In the genomic region with DNA sequence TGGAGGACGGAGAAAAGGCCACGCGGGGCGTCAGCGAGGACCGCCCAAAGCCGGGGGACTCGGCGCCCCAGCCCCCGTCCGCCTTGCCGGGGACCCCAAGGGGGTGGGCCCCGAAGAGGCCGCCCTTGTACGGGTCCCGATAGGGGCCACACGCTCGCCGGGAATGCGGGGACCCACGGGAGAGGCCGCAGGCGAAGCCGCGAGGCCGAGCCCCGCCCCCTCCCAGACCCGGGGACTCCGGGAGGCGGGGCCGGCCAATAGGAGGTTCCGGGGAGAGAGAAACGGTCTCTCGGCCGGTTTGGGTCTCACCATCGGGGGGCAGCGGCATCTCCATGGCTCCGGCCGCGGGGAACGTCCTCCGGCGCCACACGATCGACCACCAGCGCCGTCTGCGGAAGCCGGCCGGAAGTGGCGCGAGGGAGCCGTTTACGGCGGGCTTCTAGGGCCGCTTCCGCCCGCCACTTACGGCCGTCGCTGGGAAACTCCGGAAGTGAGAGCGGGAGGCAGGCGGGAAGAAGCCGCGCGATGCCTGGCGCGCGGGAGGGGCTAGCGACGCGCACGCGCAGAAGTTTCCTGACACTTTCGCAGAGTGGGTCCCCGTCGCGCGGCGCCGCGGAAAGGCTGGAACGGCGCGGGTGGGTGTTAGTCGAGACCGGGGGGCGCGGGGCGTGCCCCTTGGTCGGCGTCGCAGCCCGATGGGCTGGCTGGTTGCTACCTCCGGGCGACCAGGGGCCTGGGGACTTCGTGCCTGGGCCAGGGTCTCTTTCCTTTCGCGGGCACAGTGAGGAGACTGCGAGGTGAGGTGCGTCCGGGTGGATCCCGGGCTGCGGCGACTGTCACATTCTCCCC, we compare ENCODE assay signal across 8 cellular contexts. TPM values are rescaled to one million over a fixed set of nuclear protein-coding genes. Genes with fewer than 3 reads are reported as not detected.
DNase-seq lines count a peak whose midpoint lies in the region; FAIRE-seq and TF ChIP-seq lines count a peak whose summit lies in the region.

A gene with protein sequence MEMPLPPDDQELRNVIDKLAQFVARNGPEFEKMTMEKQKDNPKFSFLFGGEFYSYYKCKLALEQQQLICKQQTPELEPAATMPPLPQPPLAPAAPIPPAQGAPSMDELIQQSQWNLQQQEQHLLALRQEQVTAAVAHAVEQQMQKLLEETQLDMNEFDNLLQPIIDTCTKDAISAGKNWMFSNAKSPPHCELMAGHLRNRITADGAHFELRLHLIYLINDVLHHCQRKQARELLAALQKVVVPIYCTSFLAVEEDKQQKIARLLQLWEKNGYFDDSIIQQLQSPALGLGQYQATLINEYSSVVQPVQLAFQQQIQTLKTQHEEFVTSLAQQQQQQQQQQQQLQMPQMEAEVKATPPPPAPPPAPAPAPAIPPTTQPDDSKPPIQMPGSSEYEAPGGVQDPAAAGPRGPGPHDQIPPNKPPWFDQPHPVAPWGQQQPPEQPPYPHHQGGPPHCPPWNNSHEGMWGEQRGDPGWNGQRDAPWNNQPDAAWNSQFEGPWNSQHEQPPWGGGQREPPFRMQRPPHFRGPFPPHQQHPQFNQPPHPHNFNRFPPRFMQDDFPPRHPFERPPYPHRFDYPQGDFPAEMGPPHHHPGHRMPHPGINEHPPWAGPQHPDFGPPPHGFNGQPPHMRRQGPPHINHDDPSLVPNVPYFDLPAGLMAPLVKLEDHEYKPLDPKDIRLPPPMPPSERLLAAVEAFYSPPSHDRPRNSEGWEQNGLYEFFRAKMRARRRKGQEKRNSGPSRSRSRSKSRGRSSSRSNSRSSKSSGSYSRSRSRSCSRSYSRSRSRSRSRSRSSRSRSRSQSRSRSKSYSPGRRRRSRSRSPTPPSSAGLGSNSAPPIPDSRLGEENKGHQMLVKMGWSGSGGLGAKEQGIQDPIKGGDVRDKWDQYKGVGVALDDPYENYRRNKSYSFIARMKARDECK (minus strand): TSS at position 393 of the 849 bp plus-strand sequence. CDS start 59 bp downstream, at position 334.

- no peak for FAIRE-seq in frontal cortex (lab: Jason Lieb, UNC)

- no peak within 1 kb of the TSS for H2BK12ac ChIP-seq in neuronal stem cell (ENCODE audit: low read length)

- peak within 1 kb of the TSS; percentile 28 for H2BK120ac ChIP-seq in neuronal stem cell (ENCODE audit: low read depth, low read length)

- no peak within 1 kb of the TSS for H3K4ac ChIP-seq in neuronal stem cell (ENCODE audit: low read length)

- H3K27me3 ChIP-seq in neuronal stem cell (ENCODE audit: control insufficient read depth in 3 of 3, insufficient read depth in 3 of 3, low read depth in 1 of 3, low read length in 3 of 3): no peaks in the 10 kb centered on the region
- no peaks in the 10 kb centered on the region for H3K27me3 ChIP-seq in subcutaneous abdominal adipose tissue (ENCODE audit: control insufficient read depth in 5 of 5, insufficient read depth in 4 of 5, low read length in 5 of 5)

- H3K27ac ChIP-seq in neuronal stem cell (replicated peaks; ENCODE audit: low read length): peak within 1 kb of the TSS; percentile 77
- peak within 1 kb of the TSS; percentile 81 for H3K27ac ChIP-seq in subcutaneous abdominal adipose tissue (ENCODE audit: low read depth, low read length)

- H3K4me2 ChIP-seq in neuronal stem cell (ENCODE audit: insufficient read depth, low read length, poor library complexity, severe bottlenecking): peak within 1 kb of the TSS; percentile 86

- H3K9ac ChIP-seq in neuronal stem cell (ENCODE audit: low read depth, low read length, poor library complexity) (peak within 1 kb of the TSS; percentile 93), subcutaneous abdominal adipose tissue (ENCODE audit: low read length in 5 of 5) (peak within 1 kb of the TSS; percentile 84 to 97 (median 90))

- peaks cover 15 to 43% of the 10 kb centered on the region in 2 donors for H3K36me3 ChIP-seq in neuronal stem cell (replicated peaks in 1 of 2; ENCODE audit: control insufficient read depth in 2 of 2, insufficient read depth in 2 of 2, low read length in 2 of 2)
- H3K36me3 ChIP-seq in subcutaneous abdominal adipose tissue (ENCODE audit: control insufficient read depth in 5 of 5, insufficient read depth in 5 of 5, low read length in 5 of 5): peaks cover 0 to 23% (median 13%) of the 10 kb centered on the region in 5 donors

- peak within 1 kb of the TSS; percentile 82 for H3K14ac ChIP-seq in neuronal stem cell (ENCODE audit: low read length)

- WGBS in neuronal stem cell (ENCODE audit: extremely low coverage in 2 of 2, insufficient read length in 2 of 2, insufficient replicate concordance in 1 of 2), 2 donors: no CpG with 5 or more reads among the region's 106 CpGs

- H3K4me3 ChIP-seq in HFF-Myc (replicated peaks; ENCODE audit: low read depth, low read length) (peak within 1 kb of the TSS; percentile 99), neuronal stem cell (ENCODE audit: low read length in 2 of 2) (peak within 1 kb of the TSS; percentile 84 to 98), subcutaneous abdominal adipose tissue (ENCODE audit: low read depth in 1 of 5, low read length in 5 of 5) (peak within 1 kb of the TSS; percentile 87 to 96 (median 92))

- peak within 1 kb of the TSS; percentile 99 for H3K18ac ChIP-seq in neuronal stem cell (ENCODE audit: low read length)

- DNase-seq in GM03348 (ENCODE audit: low spot score) (peak; percentile 99), HFF-Myc (ENCODE audit: extremely low read depth, low read depth) (peak; percentile 72), NAMALWA (ENCODE audit: low spot score) (peak; percentile 96), SK-MEL-5 (ENCODE audit: low read depth, low spot score) (peak; percentile 90), frontal cortex (ENCODE audit: low spot score in 2 of 2) (peak; percentile 96 to 97), neuronal stem cell (ENCODE audit: low spot score) (peak; percentile 95)
- DNase-seq in activated naive CD4-positive, alpha-beta T cell treated with Interleukin-2 at 50 U/mL for 16 hours: peak; percentile 95

- peak within 1 kb of the TSS; percentile 82 for H2BK5ac ChIP-seq in neuronal stem cell (ENCODE audit: low read length)

- peak within 1 kb of the TSS; percentile 83 for H2AK5ac ChIP-seq in neuronal stem cell (ENCODE audit: low read depth, low read length)

- in situ Hi-C loops in SK-MEL-5 (cut with HindIII; ENCODE audit: low pct_unique_long_range_greater_than_20kb, low sequenced_read_pairs): no loop called here

- H3K9me3 ChIP-seq in neuronal stem cell (replicated peaks in 1 of 2; ENCODE audit: control insufficient read depth in 2 of 2, insufficient read depth in 1 of 2, low read depth in 1 of 2, low read length in 2 of 2) (peaks cover 0 to 3% of the 10 kb centered on the region in 2 donors), subcutaneous abdominal adipose tissue (ENCODE audit: control insufficient read depth in 5 of 5, low read length in 5 of 5) (no peaks in the 10 kb centered on the region)

- peak within 1 kb of the TSS; percentile 91 for H3K23ac ChIP-seq in neuronal stem cell (ENCODE audit: low read depth, low read length, poor library complexity)

- no peak within 1 kb of the TSS for H4K8ac ChIP-seq in neuronal stem cell (ENCODE audit: low read depth, low read length)

- peaks cover 2% of the 10 kb centered on the region in 2 donors for H3K4me1 ChIP-seq in neuronal stem cell (ENCODE audit: control insufficient read depth in 2 of 2, insufficient read depth in 1 of 2, low read depth in 1 of 2, low read length in 2 of 2)
- peaks cover 5 to 36% (median 34%) of the 10 kb centered on the region in 5 donors for H3K4me1 ChIP-seq in subcutaneous abdominal adipose tissue (ENCODE audit: control insufficient read depth in 5 of 5, insufficient read depth in 5 of 5, low read length in 5 of 5)

- no peak within 1 kb of the TSS for H4K91ac ChIP-seq in neuronal stem cell (ENCODE audit: low read depth, low read length, poor library complexity)

- no peak within 1 kb of the TSS for H2BK15ac ChIP-seq in neuronal stem cell (ENCODE audit: low read length)

- TF ChIP-seq CTCF in HFF-Myc (IDR thresholded peaks at IDR 0.05; ENCODE audit: low read depth, low read length, missing control alignments): no peak

- H2AFZ ChIP-seq in neuronal stem cell (ENCODE audit: low read length): peak within 1 kb of the TSS; percentile 98

- H3K79me1 ChIP-seq in neuronal stem cell (ENCODE audit: low read depth, low read length): peaks cover 20% of the 10 kb centered on the region

RNA-seq across cellular contexts. Expression of the gene that starts here (rescaled TPM):
- 2.0 and 2.4 TPM in 2 replicates for total RNA-seq in SK-MEL-5 (2014; rRNA removed; shearing (Covaris generic))
- 47.3 and 52.4 TPM in 2 replicates for polyA plus RNA-seq in SK-MEL-5 (2015; cell fraction: cytosol; rRNA removed)
- polyA plus RNA-seq in SK-MEL-5 (2015; cell fraction: nucleus; rRNA removed): 61.4 and 73.8 TPM in 2 replicates
- total RNA-seq in frontal cortex: 5.3 TPM
- polyA plus RNA-seq in neuronal stem cell (2013, experiment 1 of 2): 40.7 TPM
- 40.6 TPM for polyA plus RNA-seq in neuronal stem cell (2013, experiment 2 of 2)

Comparison
In these comparisons a context has a peak if more than half of its experiments do, and no peak if none do; other contexts are left out.
1. Peak in every context shown above with its lines: DNase-seq, H3K4me3 ChIP-seq and H3K27ac ChIP-seq.